In the genomic region with DNA sequence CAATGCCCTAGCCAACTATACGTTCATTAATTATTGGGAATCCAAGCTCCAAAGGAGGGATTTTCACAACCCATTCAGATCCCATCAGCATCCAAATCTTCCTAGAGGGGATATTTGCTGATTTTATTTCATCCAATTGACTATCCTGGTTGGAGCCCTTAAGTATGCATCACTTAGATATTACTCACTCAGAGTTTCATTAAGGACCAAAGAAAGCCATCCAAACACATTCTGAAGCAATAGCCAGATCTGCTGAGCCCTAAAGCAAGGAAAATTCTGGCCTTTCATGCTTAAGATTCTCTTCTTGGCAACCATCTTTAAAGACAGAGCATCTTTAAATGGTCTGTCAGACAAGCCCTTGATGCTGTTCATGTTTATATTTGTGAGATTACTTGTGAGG, we compare ENCODE assay signal across 15 cellular contexts.
"Had no signal": no experiment of that assay in that cellular context is flagged by ENCODE, and none has a peak within 500 bp of the region (broad histone marks: within the 10 kb centered on the region; RNA-seq: fewer than 3 reads in every experiment).

No MANE protein-coding gene starts in this region.

- H3K27me3 ChIP-seq: adrenal gland, brain microvascular endothelial cell, tibial artery had no signal

- H3K9me3 ChIP-seq: adrenal gland, lower lobe of right lung, tibial artery had no signal

- H3K9ac ChIP-seq: parathyroid adenoma had no signal

- DNase-seq: activated CD4-positive, alpha-beta memory T cell treated with anti-CD3 and anti-CD28 coated beads, Interleukin-2, amount 10 ng/mL, durations not matched to agents 7 days and 5 days; activated CD4-positive, alpha-beta T cell treated with anti-CD3 and anti-CD28 coated beads for 4 hours; activated naive CD4-positive, alpha-beta T cell treated with anti-CD3 and anti-CD28 coated beads, Interleukin-2, amount 50 U/mL, for 16 hours; activated T-cell treated with anti-CD3 and anti-CD28 coated beads, Interleukin-2, amount 50 U/mL, for 24 hours; adrenal gland; brain microvascular endothelial cell; effector CD8-positive, alpha-beta T cell; left colon; lower lobe of right lung; naive B cell; stimulated activated CD4-positive, alpha-beta T cell treated with anti-CD3 and anti-CD28 coated beads, Interleukin-2, amount 100 ng/mL, for 48 hours; tibial artery had no signal

- H3K27ac ChIP-seq: adrenal gland, brain microvascular endothelial cell, lower lobe of right lung, parathyroid adenoma, tibial artery had no signal

- H2AFZ ChIP-seq: parathyroid adenoma had no signal

- H3K4me3 ChIP-seq: adrenal gland, lower lobe of right lung, tibial artery had no signal

- H3K36me3 ChIP-seq: adrenal gland, brain microvascular endothelial cell, lower lobe of right lung, tibial artery had no signal

- H3K4me1 ChIP-seq: adrenal gland, lower lobe of right lung, parathyroid adenoma, tibial artery had no signal

- ATAC-seq: left colon; stimulated activated memory B cell treated with anti-CD40 and anti-IgM and Interleukin-4, amounts not matched to agents 10 μg/mL and 1 μg/mL and 100 μg/mL, for 72 hours; WTC11 had no signal

- H3K79me2 ChIP-seq: parathyroid adenoma had no signal
